ENCODE assay signal across 22 cellular contexts in genomic region chr13:103948477-103948876, GRCh38.
"Had no signal": no experiment of that assay in that cellular context is flagged by ENCODE, and none has a peak within 500 bp of the region (broad histone marks: within the 10 kb centered on the region; RNA-seq: fewer than 3 reads in every experiment).

No MANE protein-coding gene starts in this region.

- H3K4me3 Mint-ChIP-seq: activated CD4-positive, alpha-beta memory T cell treated with anti-CD3 and anti-CD28 coated beads for 36 hours; activated naive CD8-positive, alpha-beta T cell treated with anti-CD3 and anti-CD28 coated beads, Interleukin-2, amount 10 ng/mL, durations not matched to agents 7 days and 5 days; activated T-cell treated with anti-CD3 and anti-CD28 coated beads, Interleukin-2, amount 50 U/mL, for 24 hours; dendritic cell treated with granulocyte-macrophage colony-stimulating factor and Interleukin-4, amounts not matched to agents 40 ng/mL and 50 ng/mL, for 4 days; effector memory CD8-positive, alpha-beta T cell; natural killer cell had no signal

- H3K36me3 ChIP-seq: breast epithelium, thyroid gland, WERI-Rb-1 had no signal

- ATAC-seq: effector memory CD8-positive, alpha-beta T cell; natural killer cell had no signal

- H3K27me3 ChIP-seq: breast epithelium, thyroid gland had no signal

- H3K27ac Mint-ChIP-seq: activated CD4-positive, alpha-beta memory T cell treated with anti-CD3 and anti-CD28 coated beads for 36 hours; activated naive CD8-positive, alpha-beta T cell treated with anti-CD3 and anti-CD28 coated beads, Interleukin-2, amount 10 ng/mL, durations not matched to agents 7 days and 5 days; activated T-cell treated with anti-CD3 and anti-CD28 coated beads, Interleukin-2, amount 50 U/mL, for 24 hours; activated T-helper 2 cell treated with anti-CD3 and anti-CD28 coated beads, Interferon-gamma antibody, Interleukin-2, Interleukin-4, amounts not matched to agents 10 μg/mL and 5 μg/mL and 100 μg/mL, durations not matched to agents 14 hours and 24 hours and 36 hours; dendritic cell treated with granulocyte-macrophage colony-stimulating factor and Interleukin-4, amounts not matched to agents 40 ng/mL and 50 ng/mL, for 4 days; effector memory CD8-positive, alpha-beta T cell; natural killer cell had no signal

- DNase-seq: activated CD4-positive, alpha-beta memory T cell treated with anti-CD3 and anti-CD28 coated beads for 36 hours; activated naive CD4-positive, alpha-beta T cell treated with Interleukin-2 at 50 U/mL for 16 hours; activated naive CD8-positive, alpha-beta T cell treated with anti-CD3 and anti-CD28 coated beads, Interleukin-2, amount 10 ng/mL, durations not matched to agents 7 days and 5 days; activated T-cell treated with anti-CD3 and anti-CD28 coated beads, Interleukin-2, amount 50 U/mL, for 24 hours; cerebellar nuclear complex; effector memory CD8-positive, alpha-beta T cell; foreskin fibroblast; mesenchymal stem cell; natural killer cell; nucleus accumbens; posterior cingulate gyrus; stimulated activated CD4-positive, alpha-beta T cell treated with anti-CD3 and anti-CD28 coated beads, Interleukin-12 subunit alpha, Interleukin-12 subunit beta, amount 100 ng/mL, for 4 hours; stimulated activated CD4-positive, alpha-beta T cell treated with anti-CD3 and anti-CD28 coated beads, Interleukin-1b, Interleukin-23, amount 100 ng/mL, for 48 hours; stimulated activated CD8-positive, alpha-beta memory T cell treated with anti-CD3 and anti-CD28 coated beads, Interleukin-4, amount 100 ng/mL, for 48 hours; stimulated activated naive CD4-positive, alpha-beta T cell; T-helper 2 cell; thyroid gland; WERI-Rb-1 had no signal

- H3K4me1 ChIP-seq: breast epithelium, thyroid gland had no signal

- H3K4me1 Mint-ChIP-seq: activated naive CD8-positive, alpha-beta T cell treated with anti-CD3 and anti-CD28 coated beads, Interleukin-2, amount 10 ng/mL, durations not matched to agents 7 days and 5 days; natural killer cell had no signal

- H3K36me3 Mint-ChIP-seq: activated CD4-positive, alpha-beta memory T cell treated with anti-CD3 and anti-CD28 coated beads for 36 hours; activated naive CD8-positive, alpha-beta T cell treated with anti-CD3 and anti-CD28 coated beads, Interleukin-2, amount 10 ng/mL, durations not matched to agents 7 days and 5 days; natural killer cell had no signal

- H3K9me3 Mint-ChIP-seq: dendritic cell treated with granulocyte-macrophage colony-stimulating factor and Interleukin-4, amounts not matched to agents 40 ng/mL and 50 ng/mL, for 4 days had no signal

- FAIRE-seq: urothelium cell line had no signal

- H3K4me3 ChIP-seq: breast epithelium, thyroid gland had no signal

- H3K27me3 Mint-ChIP-seq: activated CD4-positive, alpha-beta memory T cell treated with anti-CD3 and anti-CD28 coated beads for 36 hours; activated naive CD8-positive, alpha-beta T cell treated with anti-CD3 and anti-CD28 coated beads, Interleukin-2, amount 10 ng/mL, durations not matched to agents 7 days and 5 days; activated T-cell treated with anti-CD3 and anti-CD28 coated beads, Interleukin-2, amount 50 U/mL, for 24 hours; dendritic cell treated with granulocyte-macrophage colony-stimulating factor and Interleukin-4, amounts not matched to agents 40 ng/mL and 50 ng/mL, for 4 days; effector memory CD8-positive, alpha-beta T cell had no signal

- H3K27ac ChIP-seq: breast epithelium, thyroid gland, WERI-Rb-1 had no signal

- H3K9me3 ChIP-seq: breast epithelium, thyroid gland had no signal
